In genomic region chr6:134173007-134173690, GRCh38 we compare ENCODE assay signal across 8 cellular contexts.
DNase-seq lines count a peak whose midpoint lies in the region; ATAC-seq and TF ChIP-seq lines count a peak whose summit lies in the region.

No MANE protein-coding gene starts in this region.

- H3K27ac ChIP-seq in brain microvascular endothelial cell (peak overlapping the region; percentile 95), mesodermal cell (ENCODE audit: low read depth, low read length, severe bottlenecking) (no peak overlapping the region), upper lobe of left lung (peak overlapping the region; percentile 97 to 100 (median 99))

- H3K4me3 Mint-ChIP-seq in activated naive CD4-positive, alpha-beta T cell treated with anti-CD3 and anti-CD28 coated beads, Interleukin-2, amount 50 U/mL, for 24 hours, result peak overlapping the region; percentile 96

- TF ChIP-seq CTCF in brain microvascular endothelial cell (IDR thresholded peaks at IDR 0.05; ENCODE audit: low read depth, low read length, missing control alignments) (no peak), upper lobe of left lung (IDR thresholded peaks at IDR 0.05) (no peak)

- no peaks in the 10 kb centered on the region for H3K9me3 ChIP-seq in mesodermal cell (ENCODE audit: control insufficient read depth, low read length)
- H3K9me3 ChIP-seq in upper lobe of left lung, result no peaks in the 10 kb centered on the region

- no peak for DNase-seq in activated naive CD4-positive, alpha-beta T cell (lab: John Stamatoyannopoulos, UW)
- DNase-seq in brain microvascular endothelial cell (no peak), upper lobe of left lung (no peak), NCI-H1694 (lab: John Stamatoyannopoulos, UW) (no peak), glomerular visceral epithelial cell (ENCODE audit: extremely low spot score) (no peak), NCI-H1105 treated with DMSO at 0.1 percent for 48 hours (lab: John Stamatoyannopoulos, UW) (no peak)

- WGBS in mesodermal cell (ENCODE audit: insufficient coverage in 2 of 2), 2 experiments, result 96 to 100% methylated on average over 4 of the region's 8 CpGs
- 48 to 52% methylated on average over 8 of the region's 8 CpGs for WGBS in upper lobe of left lung, 2 donors

- H3K27me3 ChIP-seq in brain microvascular endothelial cell (replicated peaks), result no peaks in the 10 kb centered on the region
- no peaks in the 10 kb centered on the region for H3K27me3 ChIP-seq in upper lobe of left lung

- in situ Hi-C loops in brain microvascular endothelial cell (cut with HindIII; ENCODE audit: low pct_ligation_motif_present, low sequenced_read_pairs), result no loop called here

- no peaks in the 10 kb centered on the region for H3K9me3 Mint-ChIP-seq in activated naive CD4-positive, alpha-beta T cell treated with anti-CD3 and anti-CD28 coated beads, Interleukin-2, amount 50 U/mL, for 24 hours

- peak overlapping the region; percentile 24 for H3K27ac Mint-ChIP-seq in activated naive CD4-positive, alpha-beta T cell treated with anti-CD3 and anti-CD28 coated beads, Interleukin-2, amount 50 U/mL, for 24 hours

- no peak for TF ChIP-seq POLR2A in upper lobe of left lung (IDR thresholded peaks at IDR 0.05)

- no peak for TF ChIP-seq EP300 in upper lobe of left lung (IDR thresholded peaks at IDR 0.05)

- H3K36me3 ChIP-seq in brain microvascular endothelial cell (replicated peaks) (peaks cover 62% of the 10 kb centered on the region), mesodermal cell (ENCODE audit: control insufficient read depth, insufficient read depth, low read length) (peaks cover 56% of the 10 kb centered on the region), upper lobe of left lung (peaks cover 32 to 56% (median 46%) of the 10 kb centered on the region in 4 donors)

- peaks cover 66% of the 10 kb centered on the region for H3K4me1 Mint-ChIP-seq in activated naive CD4-positive, alpha-beta T cell treated with anti-CD3 and anti-CD28 coated beads, Interleukin-2, amount 50 U/mL, for 24 hours

- no peaks in the 10 kb centered on the region for H3K27me3 Mint-ChIP-seq in activated naive CD4-positive, alpha-beta T cell treated with anti-CD3 and anti-CD28 coated beads, Interleukin-2, amount 50 U/mL, for 24 hours

- H3K36me3 Mint-ChIP-seq in activated naive CD4-positive, alpha-beta T cell treated with anti-CD3 and anti-CD28 coated beads, Interleukin-2, amount 50 U/mL, for 24 hours, result peaks cover 25% of the 10 kb centered on the region

- peak overlapping the region; percentile 78 for H3K4me3 ChIP-seq in brain microvascular endothelial cell (ENCODE audit: low read depth, low read length)
- peak overlapping the region; percentile 59 for H3K4me3 ChIP-seq in mesodermal cell (ENCODE audit: extremely low read depth, insufficient read depth, low read length, poor library complexity, severe bottlenecking)
- peak overlapping the region; percentile 41 to 81 (median 74) for H3K4me3 ChIP-seq in upper lobe of left lung

- H3K4me1 ChIP-seq in mesodermal cell (ENCODE audit: control insufficient read depth, insufficient read depth, low read length, poor library complexity, severe bottlenecking) (peaks cover 26% of the 10 kb centered on the region), upper lobe of left lung (peaks cover 18 to 45% (median 28%) of the 10 kb centered on the region in 4 donors)

- ATAC-seq in upper lobe of left lung (ENCODE audit: low FRiP score in 2 of 2), result no peak
